In genomic region chr19:50046649-50047503, GRCh38 we compare ENCODE assay signal across 8 cellular contexts. TPM values are rescaled to one million over a fixed set of nuclear protein-coding genes. Genes with fewer than 3 reads are reported as not detected.
DNase-seq lines count a peak whose midpoint lies in the region; ATAC-seq and TF ChIP-seq lines count a peak whose summit lies in the region.

No MANE protein-coding gene starts in this region.

- peaks cover 69% of the 10 kb centered on the region for H3K36me3 Mint-ChIP-seq in activated T-helper 17 cell treated with anti-CD3 and anti-CD28 coated beads, Interleukin-2, amount 50 U/mL, for 72 hours (ENCODE audit: low read depth)
- H3K36me3 Mint-ChIP-seq in stimulated activated naive B cell treated with anti-CD40 and anti-IgM and Interleukin-4, amounts not matched to agents 10 μg/mL and 1 μg/mL and 100 μg/mL, for 72 hours = peaks cover 65 to 68% of the 10 kb centered on the region in 2 donors

- no peaks in the 10 kb centered on the region for H3K27me3 Mint-ChIP-seq in activated T-helper 17 cell treated with anti-CD3 and anti-CD28 coated beads, Interleukin-2, amount 50 U/mL, for 72 hours
- H3K27me3 Mint-ChIP-seq in stimulated activated naive B cell treated with anti-CD40 and anti-IgM and Interleukin-4, amounts not matched to agents 10 μg/mL and 1 μg/mL and 100 μg/mL, for 72 hours = peaks cover 6 to 7% of the 10 kb centered on the region in 2 donors

- H3K4me1 Mint-ChIP-seq in activated T-helper 17 cell treated with anti-CD3 and anti-CD28 coated beads, Interleukin-2, amount 50 U/mL, for 72 hours = peaks cover 10% of the 10 kb centered on the region
- peaks cover 19 to 27% of the 10 kb centered on the region in 2 donors for H3K4me1 Mint-ChIP-seq in stimulated activated naive B cell treated with anti-CD40 and anti-IgM and Interleukin-4, amounts not matched to agents 10 μg/mL and 1 μg/mL and 100 μg/mL, for 72 hours

- ATAC-seq in lung (ENCODE audit: insufficient read depth, low FRiP score) = no peak
- ATAC-seq in activated T-helper 17 cell treated with anti-CD3 and anti-CD28 coated beads, Interleukin-2, amount 50 U/mL, for 72 hours (replicated peaks) = no peak
- no peak for ATAC-seq in stimulated activated naive B cell treated with anti-CD40 and anti-IgM and Interleukin-4, amounts not matched to agents 10 μg/mL and 1 μg/mL and 100 μg/mL, for 72 hours (replicated peaks)

- H3K27ac ChIP-seq in lung (ENCODE audit: low read depth in 1 of 2, low read length in 1 of 2) = no peak overlapping the region

- TF ChIP-seq CTCF in cardiac fibroblast (IDR thresholded peaks at IDR 0.05; ENCODE audit: low read depth, low read length) (peak; percentile 57), lung (IDR thresholded peaks at IDR 0.05; ENCODE audit: control extremely low read depth, extremely low read depth) (peak; percentile 57)

- H3K9me3 Mint-ChIP-seq in activated T-helper 17 cell treated with anti-CD3 and anti-CD28 coated beads, Interleukin-2, amount 50 U/mL, for 72 hours = peaks cover 15% of the 10 kb centered on the region
- peaks cover 24 to 36% of the 10 kb centered on the region in 2 donors for H3K9me3 Mint-ChIP-seq in stimulated activated naive B cell treated with anti-CD40 and anti-IgM and Interleukin-4, amounts not matched to agents 10 μg/mL and 1 μg/mL and 100 μg/mL, for 72 hours

- H3K4me3 ChIP-seq in cardiac fibroblast (replicated peaks in 1 of 2; ENCODE audit: low read depth in 2 of 2, low read length in 2 of 2) = no peak overlapping the region
- no peak overlapping the region for H3K4me3 ChIP-seq in lung

- peaks cover 31 to 53% of the 10 kb centered on the region in 2 donors for H3K9me3 ChIP-seq in lung (ENCODE audit: control insufficient read depth in 2 of 2, insufficient read depth in 1 of 2, low read length in 1 of 2)

- H3K27ac Mint-ChIP-seq in activated T-helper 17 cell treated with anti-CD3 and anti-CD28 coated beads, Interleukin-2, amount 50 U/mL, for 72 hours = no peak overlapping the region
- H3K27ac Mint-ChIP-seq in stimulated activated naive B cell treated with anti-CD40 and anti-IgM and Interleukin-4, amounts not matched to agents 10 μg/mL and 1 μg/mL and 100 μg/mL, for 72 hours = no peak overlapping the region

- H3K27me3 ChIP-seq in lung (ENCODE audit: control insufficient read depth, insufficient read depth) = no peaks in the 10 kb centered on the region

- WGBS in lung, 2 donors = 67 to 81% methylated on average over 14 of the region's 14 CpGs

- DNase-seq in activated gamma-delta T cell treated with Interleukin-2 at 50 U/mL for 16 hours = peak; percentile 58
- DNase-seq in activated gamma-delta T cell (lab: John Stamatoyannopoulos, UW) = no peak
- peak; percentile 13 for DNase-seq in T-helper 22 cell (ENCODE audit: low read depth)
- DNase-seq in cardiac fibroblast (ENCODE audit: low read depth in 2 of 2) = peak; percentile 13 to 28
- DNase-seq in lung (ENCODE audit: low spot score) = peak; percentile 62
- peak; percentile 17 to 38 for DNase-seq in stimulated activated CD8-positive, alpha-beta memory T cell treated with anti-CD3 and anti-CD28 coated beads, Interleukin-7, amount 100 ng/mL, for 1 hour (ENCODE audit: low read depth in 2 of 2)
- DNase-seq in stimulated activated naive B cell treated with anti-CD40 and anti-IgM and Interleukin-4, amounts not matched to agents 10 μg/mL and 1 μg/mL and 100 μg/mL, for 72 hours = no peak

- peaks cover 38 to 50% of the 10 kb centered on the region in 2 donors for H3K36me3 ChIP-seq in lung (ENCODE audit: control insufficient read depth in 2 of 2, insufficient read depth in 2 of 2, low read length in 2 of 2)

- H3K4me1 ChIP-seq in lung (ENCODE audit: control insufficient read depth in 2 of 2, insufficient read depth in 2 of 2, low read length in 2 of 2) = peaks cover 0 to 4% of the 10 kb centered on the region in 2 donors

- no peak overlapping the region for H3K4me3 Mint-ChIP-seq in activated T-helper 17 cell treated with anti-CD3 and anti-CD28 coated beads, Interleukin-2, amount 50 U/mL, for 72 hours
- H3K4me3 Mint-ChIP-seq in stimulated activated naive B cell treated with anti-CD40 and anti-IgM and Interleukin-4, amounts not matched to agents 10 μg/mL and 1 μg/mL and 100 μg/mL, for 72 hours = no peak overlapping the region

RNA-seq across cellular contexts. Expression of gene ZNF473, which starts 21.1 kb away (rescaled TPM):
- total RNA-seq in lung = 10 to 100 TPM in 1 of 2 donors, 1 to 10 TPM in 1; 9.2 to 10.4 TPM
- 1 to 10 TPM; 2.8 to 3.9 TPM for polyA plus RNA-seq in lung
- total RNA-seq in activated T-helper 17 cell treated with anti-CD3 and anti-CD28 coated beads, Interleukin-2, amount 50 U/mL, for 72 hours = 10 to 100 TPM; 11.1 to 12.4 TPM

RNA-seq across cellular contexts. Expression of gene VRK3, which starts 21.7 kb away (rescaled TPM):
- 10 to 100 TPM; 33.3 to 48.0 TPM for total RNA-seq in lung
- 10 to 100 TPM; 15.7 to 35.4 TPM for polyA plus RNA-seq in lung
- 10 to 100 TPM; 53.7 to 79.8 TPM for total RNA-seq in activated T-helper 17 cell treated with anti-CD3 and anti-CD28 coated beads, Interleukin-2, amount 50 U/mL, for 72 hours

Comparison
In these comparisons a context has a peak if more than half of its experiments do, and no peak if none do; other contexts are left out.
1. DNase-seq: peak in activated gamma-delta T cell treated with Interleukin-2 at 50 U/mL for 16 hours (single experiment), T-helper 22 cell (single experiment), cardiac fibroblast (2 of 2), lung (single experiment) and stimulated activated CD8-positive, alpha-beta memory T cell treated with anti-CD3 and anti-CD28 coated beads, Interleukin-7, amount 100 ng/mL, for 1 hour (2 of 2); none in activated gamma-delta T cell (single experiment) and stimulated activated naive B cell treated with anti-CD40 and anti-IgM and Interleukin-4, amounts not matched to agents 10 μg/mL and 1 μg/mL and 100 μg/mL, for 72 hours (single experiment).